In the genomic region with DNA sequence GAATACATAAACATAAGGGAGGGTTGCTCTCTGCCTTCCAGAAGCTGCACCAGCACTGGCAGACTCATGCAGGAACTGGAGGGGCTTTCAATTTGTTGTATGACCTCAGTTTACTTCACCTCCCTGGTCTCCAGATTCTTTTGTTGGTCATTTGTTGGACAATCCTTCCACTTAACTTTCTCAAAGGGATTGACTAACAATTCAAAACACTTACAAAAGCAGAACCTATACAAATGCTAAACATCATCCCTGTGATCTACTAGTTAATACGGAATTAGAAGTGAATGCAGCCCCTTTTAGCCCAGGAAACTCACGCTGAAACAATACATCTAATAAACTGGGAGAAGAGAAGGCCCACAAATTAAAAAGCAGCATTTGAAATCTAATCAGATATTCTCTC, we compare ENCODE assay signal across 24 cellular contexts.
DNase-seq lines count a peak whose midpoint lies in the region; ATAC-seq and TF ChIP-seq lines count a peak whose summit lies in the region.
"Had no signal": no experiment of that assay in that cellular context is flagged by ENCODE, and none has a peak within 500 bp of the region (broad histone marks: within the 10 kb centered on the region; RNA-seq: fewer than 3 reads in every experiment).

No MANE protein-coding gene starts in this region.

- peak; percentile 75 for ATAC-seq in WTC11
- no peak for ATAC-seq in GM18519 (IDR thresholded peaks at IDR 0.05; ENCODE audit: low FRiP score, unreplicated experiment)
- ATAC-seq in HG03571 (IDR thresholded peaks at IDR 0.05; ENCODE audit: unreplicated experiment) = no peak
- ATAC-seq: A549, GM12878, HCT116 had no signal

- POLR2A ChIA-PET in WTC11 (lab: Charles Lee) = no interaction called here

- H3K9me3 Mint-ChIP-seq in WTC11 (no peaks in the 10 kb centered on the region), mesothelial cell of epicardium (no peaks in the 10 kb centered on the region)
- H3K9me3 Mint-ChIP-seq: CD14-positive monocyte; CD4-positive, alpha-beta T cell; H9 had no signal

- H3K27ac Mint-ChIP-seq in WTC11 = no peak overlapping the region
- H3K27ac Mint-ChIP-seq in mesothelial cell of epicardium = peak overlapping the region; percentile 6
- H3K27ac Mint-ChIP-seq: CD14-positive monocyte; CD4-positive, alpha-beta T cell; CD8-positive, alpha-beta memory T cell; H9 had no signal

- H3K27me3 Mint-ChIP-seq in WTC11 (ENCODE audit: low read depth) (peaks cover 28% of the 10 kb centered on the region), mesothelial cell of epicardium (ENCODE audit: low read depth) (peaks cover 26% of the 10 kb centered on the region)
- H3K27me3 Mint-ChIP-seq: CD4-positive, alpha-beta T cell; CD8-positive, alpha-beta memory T cell had no signal

- H3K9ac ChIP-seq in HUES48 (ENCODE audit: low read depth, low read length) = no peak overlapping the region
- H3K9ac ChIP-seq: BLaER1 treated with 17β-estradiol and CSF1 and Interleukin-3, amounts not matched to agents 10 nM and 100 nM had no signal

- H3K36me3 ChIP-seq in HUES48 (ENCODE audit: control insufficient read depth, insufficient read depth, low read length) = no peaks in the 10 kb centered on the region
- H3K36me3 ChIP-seq: BE2C; BLaER1 treated with 17β-estradiol and CSF1 and Interleukin-3, amounts not matched to agents 10 nM and 100 nM had no signal

- CTCF ChIA-PET in WTC11 (lab: Charles Lee) = no interaction called here

- peak overlapping the region; percentile 64 for H3K27ac ChIP-seq in HUES48 (ENCODE audit: low read depth, low read length)
- H3K27ac ChIP-seq: A549; BLaER1 treated with 17β-estradiol and CSF1 and Interleukin-3, amounts not matched to agents 10 nM and 100 nM had no signal

- H3K4me3 Mint-ChIP-seq in WTC11 (no peak overlapping the region), mesothelial cell of epicardium (no peak overlapping the region)
- H3K4me3 Mint-ChIP-seq: CD14-positive monocyte; CD4-positive, alpha-beta T cell; CD8-positive, alpha-beta memory T cell; H9 had no signal

- no peaks in the 10 kb centered on the region for H3K9me3 ChIP-seq in HUES48 (ENCODE audit: control insufficient read depth, insufficient read depth, low read length)
- H3K9me3 ChIP-seq: A549, BE2C had no signal

- peaks cover 18% of the 10 kb centered on the region for H3K4me1 ChIP-seq in HUES48 (ENCODE audit: control insufficient read depth, insufficient read depth, low read length)
- H3K4me1 ChIP-seq: A549, BE2C had no signal

- no peak overlapping the region for H3K4me3 ChIP-seq in HUES48 (ENCODE audit: low read depth, low read length)
- H3K4me3 ChIP-seq: A549; BLaER1 treated with 17β-estradiol and CSF1 and Interleukin-3, amounts not matched to agents 10 nM and 100 nM; GM12878 had no signal

- H3K36me3 Mint-ChIP-seq in WTC11 (no peaks in the 10 kb centered on the region), mesothelial cell of epicardium (no peaks in the 10 kb centered on the region)
- H3K36me3 Mint-ChIP-seq: CD14-positive monocyte; CD8-positive, alpha-beta memory T cell had no signal

- peaks cover 6% of the 10 kb centered on the region; the same call in 1 of the 2 replicates for H3K27me3 ChIP-seq in HUES48 (ENCODE audit: control insufficient read depth, insufficient read depth, low read length)
- H3K27me3 ChIP-seq: BE2C; BLaER1 treated with 17β-estradiol and CSF1 and Interleukin-3, amounts not matched to agents 10 nM and 100 nM had no signal

- H3K4me1 Mint-ChIP-seq in WTC11 (peaks cover 21% of the 10 kb centered on the region), mesothelial cell of epicardium (peaks cover 20% of the 10 kb centered on the region)
- H3K4me1 Mint-ChIP-seq: CD14-positive monocyte; CD8-positive, alpha-beta memory T cell had no signal

- no peak for DNase-seq in WTC11 (ENCODE audit: low spot score)
- peak; percentile 22 for DNase-seq in iPS DF 4.7 (ENCODE audit: extremely low read depth, low spot score)
- no peak for DNase-seq in mesothelial cell of epicardium (ENCODE audit: low spot score in 2 of 2, unreplicated experiment in 2 of 2)
- DNase-seq in GM19240 (ENCODE audit: insufficient read length, low spot score) = no peak
- no peak for DNase-seq in activated CD4-positive, alpha-beta T cell treated with anti-CD3 and anti-CD28 coated beads for 48 hours
- DNase-seq: 8988T; ACHN; AML-193; BE2C; CD4-positive, alpha-beta T cell; CD8-positive, alpha-beta memory T cell; DMS 273 treated with DMSO at 0.1 percent for 48 hours; DMS79; EL; GDM1; H9 had no signal

- TF ChIP-seq CTCF in WTC11 (IDR thresholded peaks at IDR 0.05) (no peak), mesothelial cell of epicardium (IDR thresholded peaks at IDR 0.05; ENCODE audit: unreplicated experiment) (no peak)

TF ChIP-seq in WTC11, 78 proteins besides CTCF, POLR2A, EP300 and RAD21:
- TF ChIP-seq FOXP1 (CRISPR knock-in tag; IDR thresholded peaks at IDR 0.05; ENCODE audit: borderline replicate concordance) (no peak), HMGA2 (CRISPR knock-in tag; IDR thresholded peaks at IDR 0.05) (no peak), AFF4 (CRISPR knock-in tag; IDR thresholded peaks at IDR 0.05; ENCODE audit: borderline replicate concordance) (no peak)
